ENCODE assay signal across 18 cellular contexts in the genomic region with DNA sequence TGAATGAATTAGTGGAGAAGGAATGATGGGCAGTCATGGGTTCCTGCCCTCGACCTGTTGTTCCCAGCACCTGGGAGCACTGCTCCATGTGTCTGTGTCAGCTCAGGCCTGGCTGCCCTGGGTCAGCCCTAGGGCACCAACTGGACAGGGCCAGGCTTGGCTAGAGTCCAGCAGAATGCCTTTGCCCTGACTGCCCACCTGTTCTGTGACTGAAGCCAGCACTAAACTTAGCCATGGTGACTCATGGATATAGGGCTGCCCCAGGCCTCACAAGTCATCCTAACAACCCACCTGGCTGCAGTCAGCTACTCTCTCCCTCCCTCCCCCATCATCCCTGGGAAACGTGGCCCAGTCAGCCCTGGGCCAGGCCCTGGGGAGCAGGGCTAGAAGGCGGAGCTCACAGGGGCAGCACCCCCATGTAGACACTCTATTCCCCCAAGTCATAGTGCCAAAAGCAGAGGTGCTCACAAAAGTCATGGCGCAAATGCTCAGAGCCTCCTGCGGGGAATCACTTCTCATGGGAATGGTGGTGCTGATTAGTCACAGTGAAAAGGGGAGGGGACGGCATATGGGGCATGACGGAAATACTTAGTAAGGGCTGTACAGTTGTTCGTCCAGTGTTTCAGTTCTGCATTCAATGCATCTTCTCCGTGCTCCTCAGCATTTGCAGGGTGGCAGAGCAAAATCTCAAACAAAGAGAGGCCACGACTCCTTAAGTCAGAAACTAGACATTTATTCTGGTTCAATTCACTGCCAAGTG. TPM values are rescaled to one million over a fixed set of nuclear protein-coding genes. Genes with fewer than 3 reads are reported as not detected.
A peak's percentile ranks its signal among the peaks of the same experiment; 100 is the strongest.
DNase-seq lines count a peak whose midpoint lies in the region; ATAC-seq and TF ChIP-seq lines count a peak whose summit lies in the region.
"Had no signal": no experiment of that assay in that cellular context is flagged by ENCODE, and none has a peak within 500 bp of the region (broad histone marks: within the 10 kb centered on the region; RNA-seq: fewer than 3 reads in every experiment).

No MANE protein-coding gene starts in this region.

- no peak for TF ChIP-seq CTCF in endodermal cell (conservative IDR thresholded peaks at IDR 0.05)
- TF ChIP-seq CTCF in foreskin fibroblast (IDR thresholded peaks at IDR 0.05; ENCODE audit: low read depth, low read length) = no peak
- TF ChIP-seq CTCF in activated CD8-positive, alpha-beta T cell treated with anti-CD3 and anti-CD28 coated beads for 36 hours (IDR thresholded peaks at IDR 0.05) = no peak

- peaks cover 7% of the 10 kb centered on the region for H3K4me1 Mint-ChIP-seq in endodermal cell
- H3K4me1 Mint-ChIP-seq in activated CD8-positive, alpha-beta T cell treated with anti-CD3 and anti-CD28 coated beads for 36 hours (ENCODE audit: low read depth) = no peaks in the 10 kb centered on the region
- H3K4me1 Mint-ChIP-seq: T-cell had no signal

- no peaks in the 10 kb centered on the region for H3K9me3 Mint-ChIP-seq in endodermal cell
- no peaks in the 10 kb centered on the region for H3K9me3 Mint-ChIP-seq in activated CD8-positive, alpha-beta T cell treated with anti-CD3 and anti-CD28 coated beads for 36 hours
- H3K9me3 Mint-ChIP-seq: brain, T-cell had no signal

- H3K4me3 ChIP-seq in endodermal cell (ENCODE audit: low read length) (no peak overlapping the region), skeletal muscle tissue (ENCODE audit: low read length in 3 of 3) (no peak overlapping the region), foreskin fibroblast (ENCODE audit: low read depth in 1 of 2, low read length in 2 of 2) (no peak overlapping the region)

- CTCF ChIA-PET in activated CD8-positive, alpha-beta T cell treated with anti-CD3 and anti-CD28 coated beads for 36 hours (lab: Charles Lee) = interaction anchor here (0.8 kb wide), 1 partner anchor 49 kb away, joined by 3 read pairs; no protein-coding TSS in a partner anchor

- no peak overlapping the region for H3K9ac ChIP-seq in endodermal cell (ENCODE audit: extremely low read depth, low read length, poor library complexity, severe bottlenecking)
- peak overlapping the region in 1 of 3 donors; percentile 43 for H3K9ac ChIP-seq in skeletal muscle tissue (ENCODE audit: low read depth in 1 of 3, low read length in 3 of 3)

- no peaks in the 10 kb centered on the region for H3K36me3 Mint-ChIP-seq in endodermal cell (ENCODE audit: low read depth)
- H3K36me3 Mint-ChIP-seq in activated CD8-positive, alpha-beta T cell treated with anti-CD3 and anti-CD28 coated beads for 36 hours (ENCODE audit: low read depth) = no peaks in the 10 kb centered on the region
- H3K36me3 Mint-ChIP-seq: brain, T-cell had no signal

- H3K27me3 ChIP-seq in endodermal cell (ENCODE audit: control insufficient read depth, insufficient read depth, low read length, poor library complexity, severe bottlenecking) = no peaks in the 10 kb centered on the region
- no peaks in the 10 kb centered on the region for H3K27me3 ChIP-seq in skeletal muscle tissue (ENCODE audit: control insufficient read depth in 3 of 3, insufficient read depth in 3 of 3, low read length in 3 of 3)
- H3K27me3 ChIP-seq: BE2C, neutrophil had no signal

- H3K4me3 Mint-ChIP-seq in endodermal cell = no peak overlapping the region
- H3K4me3 Mint-ChIP-seq in activated CD8-positive, alpha-beta T cell treated with anti-CD3 and anti-CD28 coated beads for 36 hours = no peak overlapping the region
- H3K4me3 Mint-ChIP-seq: brain, T-cell had no signal

- WGBS in endodermal cell (ENCODE audit: insufficient coverage in 1 of 2, insufficient read length in 1 of 2), 2 experiments = 81 to 83% methylated on average over 8 to 10 of the region's 10 CpGs

- peaks cover 41% of the 10 kb centered on the region for H3K27me3 Mint-ChIP-seq in endodermal cell (ENCODE audit: insufficient read depth)
- no peaks in the 10 kb centered on the region for H3K27me3 Mint-ChIP-seq in activated CD8-positive, alpha-beta T cell treated with anti-CD3 and anti-CD28 coated beads for 36 hours

- DNase-seq in NCI-H2196 (lab: John Stamatoyannopoulos, UW; ENCODE audit: unreplicated experiment) (peak; percentile 7), endodermal cell (peak; percentile 38), foreskin fibroblast (no peak)
- no peak for DNase-seq in effector CD4-positive, alpha-beta T cell
- no peak for DNase-seq in activated CD8-positive, alpha-beta T cell treated with anti-CD3 and anti-CD28 coated beads for 36 hours
- DNase-seq: activated CD4-positive, CD25-positive, alpha-beta regulatory T cell; activated naive CD4-positive, alpha-beta T cell treated with Interleukin-2 at 50 U/mL for 16 hours; BE2C; DND-41; foreskin melanocyte; mesenchymal stem cell; NCI-H2171 treated with DMSO at 0.1 percent for 48 hours; T-cell had no signal

- intact Hi-C loops in activated CD8-positive, alpha-beta T cell treated with anti-CD3 and anti-CD28 coated beads for 36 hours (cut with micrococcal nuclease) = no loop called here

- POLR2A ChIA-PET in activated CD8-positive, alpha-beta T cell treated with anti-CD3 and anti-CD28 coated beads for 36 hours (lab: Charles Lee) = no interaction called here

- H3K36me3 ChIP-seq in endodermal cell (ENCODE audit: control insufficient read depth, insufficient read depth, low read length) = no peaks in the 10 kb centered on the region
- no peaks in the 10 kb centered on the region for H3K36me3 ChIP-seq in skeletal muscle tissue (ENCODE audit: control insufficient read depth in 3 of 3, insufficient read depth in 3 of 3, low read length in 3 of 3)
- H3K36me3 ChIP-seq: BE2C, neutrophil had no signal

- H3K27ac Mint-ChIP-seq in endodermal cell = no peak overlapping the region
- no peak overlapping the region for H3K27ac Mint-ChIP-seq in activated CD8-positive, alpha-beta T cell treated with anti-CD3 and anti-CD28 coated beads for 36 hours
- H3K27ac Mint-ChIP-seq: T-cell had no signal

- H3K9me3 ChIP-seq in endodermal cell (ENCODE audit: control insufficient read depth, low read length) (no peaks in the 10 kb centered on the region), skeletal muscle tissue (ENCODE audit: control insufficient read depth in 3 of 3, low read length in 3 of 3) (no peaks in the 10 kb centered on the region)
- H3K9me3 ChIP-seq: BE2C, neutrophil had no signal

- no peak overlapping the region for H3K27ac ChIP-seq in endodermal cell (ENCODE audit: low read depth, low read length)
- peak overlapping the region; percentile 93 for H3K27ac ChIP-seq in skeletal muscle tissue (ENCODE audit: low read depth, low read length)
- H3K27ac ChIP-seq: neutrophil had no signal

- ATAC-seq in GM21723 (IDR thresholded peaks at IDR 0.05; ENCODE audit: unreplicated experiment) (peak; percentile 68), SK-N-SH treated with all-trans-retinoic acid at 6 μM for 48 hours (no peak)
- ATAC-seq in activated CD8-positive, alpha-beta T cell treated with anti-CD3 and anti-CD28 coated beads for 36 hours = no peak
- ATAC-seq: T-cell had no signal

- H3K4me1 ChIP-seq in endodermal cell (ENCODE audit: control insufficient read depth, insufficient read depth, low read length) = no peaks in the 10 kb centered on the region
- peaks cover 15 to 34% (median 27%) of the 10 kb centered on the region in 3 donors for H3K4me1 ChIP-seq in skeletal muscle tissue (ENCODE audit: control insufficient read depth in 3 of 3, insufficient read depth in 3 of 3, low read length in 3 of 3)
- H3K4me1 ChIP-seq: BE2C had no signal

TF ChIP-seq in SK-N-SH treated with all-trans-retinoic acid at 6 μM for 48 hours, 23 proteins besides CTCF, POLR2A, EP300 and RAD21:
- TF ChIP-seq BACH2 (CRISPR knock-in tag; IDR thresholded peaks at IDR 0.05; ENCODE audit: borderline replicate concordance) = no peak
- no peak for TF ChIP-seq ZNF70 (CRISPR knock-in tag; IDR thresholded peaks at IDR 0.05)
- no peak for TF ChIP-seq ZNF565 (CRISPR knock-in tag; conservative IDR thresholded peaks at IDR 0.05; ENCODE audit: low read depth)
- TF ChIP-seq TSHZ2 (CRISPR knock-in tag; IDR thresholded peaks at IDR 0.05) = no peak

RNA-seq across cellular contexts. Expression of gene NTF3, which starts 52.0 kb away (rescaled TPM):
- total RNA-seq in endodermal cell (1 to 10 TPM in 1 of 2 donors, under 1 TPM in 1; 0.71 to 4.1 TPM), skeletal muscle tissue (2.6 TPM)
- polyA plus RNA-seq in endodermal cell (2013, experiment 1 of 2) = 2.7 TPM
- polyA plus RNA-seq in endodermal cell (2013, experiment 2 of 2) = 2.8 TPM
- total RNA-seq in activated CD8-positive, alpha-beta T cell treated with anti-CD3 and anti-CD28 coated beads for 36 hours = not detected
- total RNA-seq: T-cell had no signal

Comparison
In these comparisons a context has a peak if more than half of its experiments do, and no peak if none do; other contexts are left out.
1. DNase-seq: peak in NCI-H2196 (single experiment) and endodermal cell (single experiment); none in foreskin fibroblast (0 of 2), effector CD4-positive, alpha-beta T cell (single experiment) and activated CD8-positive, alpha-beta T cell treated with anti-CD3 and anti-CD28 coated beads for 36 hours (single experiment).